ENCODE assay signal across 25 cellular contexts in the genomic region with DNA sequence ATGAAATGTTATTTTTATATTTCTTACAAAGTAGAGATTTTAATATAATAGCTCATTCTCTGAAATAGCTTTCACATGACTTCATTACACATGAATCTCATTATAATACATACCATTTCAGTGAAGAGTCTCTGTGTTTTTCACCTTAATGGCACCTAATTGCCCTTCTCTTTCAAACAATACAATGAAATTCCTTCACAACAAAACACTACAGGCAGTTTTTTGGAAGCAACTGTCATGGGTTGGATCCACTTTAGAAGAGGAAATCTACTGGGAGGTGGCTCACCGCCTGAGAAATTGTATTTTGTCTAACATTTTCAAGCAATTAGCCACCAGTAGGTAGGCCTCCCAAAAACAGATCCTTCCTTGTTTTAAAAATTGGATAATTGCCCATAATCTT. TPM values are rescaled to one million over a fixed set of nuclear protein-coding genes. Genes with fewer than 3 reads are reported as not detected.
DNase-seq lines count a peak whose midpoint lies in the region; ATAC-seq, FAIRE-seq and TF ChIP-seq lines count a peak whose summit lies in the region.
"Had no signal": no experiment of that assay in that cellular context is flagged by ENCODE, and none has a peak within 500 bp of the region (broad histone marks: within the 10 kb centered on the region; RNA-seq: fewer than 3 reads in every experiment).

No MANE protein-coding gene starts in this region.

- no peak overlapping the region for H2BK120ac ChIP-seq in H9 (ENCODE audit: low read depth, low read length, poor library complexity, severe bottlenecking)

- no peak overlapping the region for H2AK5ac ChIP-seq in H9 (ENCODE audit: insufficient read length, low read length)

- H2BK5ac ChIP-seq in H9 (ENCODE audit: insufficient read length, low read length) = no peak overlapping the region

- H3K18ac ChIP-seq in H9 (ENCODE audit: insufficient read length, low read depth, low read length) = no peak overlapping the region

- H4K8ac ChIP-seq in H9 (replicated peaks; ENCODE audit: insufficient read length, low read depth, low read length) = no peak overlapping the region

- H3K27ac Mint-ChIP-seq in H9 = peak overlapping the region; percentile 92 to 99 (median 97)
- H3K27ac Mint-ChIP-seq in astrocyte (ENCODE audit: unreplicated experiment) = no peak overlapping the region
- H3K27ac Mint-ChIP-seq: CD14-positive monocyte had no signal

- no peaks in the 10 kb centered on the region for H3F3A ChIP-seq in neural cell (ENCODE audit: insufficient read depth, low read length, poor library complexity, severe bottlenecking)

- H3K9ac ChIP-seq in H9 (ENCODE audit: extremely low read depth, insufficient read length, low read length) (no peak overlapping the region), astrocyte (ENCODE audit: low read length) (no peak overlapping the region), neural cell (ENCODE audit: low read length) (no peak overlapping the region)
- H3K9ac ChIP-seq: KMS-11 had no signal

- H3K4me3 ChIP-seq in astrocyte (ENCODE audit: insufficient read depth, low read depth, low read length) (no peak overlapping the region), neural cell (ENCODE audit: low read length) (peak overlapping the region; percentile 27), brain microvascular endothelial cell (ENCODE audit: low read depth, low read length) (no peak overlapping the region)
- H3K4me3 ChIP-seq: HAP-1, Peyer's patch, SJSA1 had no signal

- H4K91ac ChIP-seq in H9 (ENCODE audit: insufficient read length, low read depth, low read length) = no peak overlapping the region

- peaks cover 12 to 23% (median 23%) of the 10 kb centered on the region in 3 experiments for H3K36me3 Mint-ChIP-seq in H9 (ENCODE audit: insufficient read depth in 1 of 3, low read depth in 3 of 3)
- H3K36me3 Mint-ChIP-seq in astrocyte (ENCODE audit: low read depth, unreplicated experiment) = peaks cover 2% of the 10 kb centered on the region
- H3K36me3 Mint-ChIP-seq: CD14-positive monocyte had no signal

- H2BK12ac ChIP-seq in H9 (ENCODE audit: insufficient read length, low read depth, low read length) = no peak overlapping the region

- peaks cover 15 to 22% of the 10 kb centered on the region in 2 experiments for H3K9me3 Mint-ChIP-seq in H9
- H3K9me3 Mint-ChIP-seq in astrocyte (ENCODE audit: unreplicated experiment) = peaks cover 6% of the 10 kb centered on the region

- H3K4ac ChIP-seq in H9 (ENCODE audit: low read depth, low read length) = no peak overlapping the region

- no peak overlapping the region for H2BK20ac ChIP-seq in H9 (ENCODE audit: low read depth, low read length, poor library complexity, severe bottlenecking)

- H4K20me1 ChIP-seq in H9 (ENCODE audit: control insufficient read depth, insufficient read depth, insufficient read length) = no peaks in the 10 kb centered on the region
- no peaks in the 10 kb centered on the region for H4K20me1 ChIP-seq in astrocyte (ENCODE audit: insufficient read depth, low read length)
- no peaks in the 10 kb centered on the region for H4K20me1 ChIP-seq in neural cell (ENCODE audit: insufficient read depth)

- H3K27me3 Mint-ChIP-seq in H9 (ENCODE audit: low read depth) (peaks cover 2% of the 10 kb centered on the region; the same call in 1 of the 2 replicates), astrocyte (ENCODE audit: low read depth, unreplicated experiment) (no peaks in the 10 kb centered on the region)

- H3K27ac ChIP-seq in H9 (ENCODE audit: insufficient read length, low read depth, low read length) (peak overlapping the region; percentile 84), astrocyte (ENCODE audit: low read depth, low read length) (no peak overlapping the region), neural cell (ENCODE audit: low read length) (peak overlapping the region; percentile 68), brain microvascular endothelial cell (no peak overlapping the region)
- H3K27ac ChIP-seq: HL-60, KMS-11, Peyer's patch, SJSA1 had no signal

- H2AFZ ChIP-seq in H9 (ENCODE audit: low read length) (no peak overlapping the region), astrocyte (ENCODE audit: low read depth, low read length) (no peak overlapping the region), neural cell (ENCODE audit: low read depth, low read length) (no peak overlapping the region)

- no peaks in the 10 kb centered on the region for H3K9me3 ChIP-seq in H9 (ENCODE audit: control insufficient read depth, low read depth, low read length)
- no peaks in the 10 kb centered on the region for H3K9me3 ChIP-seq in astrocyte (ENCODE audit: insufficient read depth, low read depth, low read length)
- no peaks in the 10 kb centered on the region for H3K9me3 ChIP-seq in neural cell (ENCODE audit: low read length)
- H3K9me3 ChIP-seq: HAP-1, SJSA1 had no signal

- H3K79me2 ChIP-seq in H9 (ENCODE audit: insufficient read depth, low read length) (no peaks in the 10 kb centered on the region), astrocyte (ENCODE audit: insufficient read depth, low read length) (no peaks in the 10 kb centered on the region), neural cell (replicated peaks; ENCODE audit: insufficient read depth, low read length) (no peaks in the 10 kb centered on the region)

- no CpG with 5 or more reads among the region's 1 CpG for WGBS in H9 (ENCODE audit: extremely low coverage, insufficient read length, low lambda C conversion rate)

- no peak overlapping the region for H4K5ac ChIP-seq in H9 (ENCODE audit: insufficient read length, low read depth, low read length)

- H3K4me1 ChIP-seq in H9 (ENCODE audit: insufficient read depth, low read length) = peaks cover 7% of the 10 kb centered on the region; the same call in 1 of the 2 replicates
- H3K4me1 ChIP-seq in astrocyte (ENCODE audit: insufficient read depth, low read length) = no peaks in the 10 kb centered on the region
- H3K4me1 ChIP-seq: HAP-1, Peyer's patch, SJSA1 had no signal

- H3K23me2 ChIP-seq in H9 (ENCODE audit: insufficient read length, low read depth, low read length, poor library complexity, severe bottlenecking) = no peaks in the 10 kb centered on the region

- TF ChIP-seq CTCF in H9 (conservative IDR thresholded peaks at IDR 0.05) (no peak), astrocyte (IDR thresholded peaks at IDR 0.05; ENCODE audit: insufficient read depth, low read depth, low read length) (no peak), neural cell (IDR thresholded peaks at IDR 0.05; ENCODE audit: poor library complexity, severe bottlenecking) (no peak), brain microvascular endothelial cell (IDR thresholded peaks at IDR 0.05; ENCODE audit: low read depth, low read length, missing control alignments) (no peak)

- no peak overlapping the region for H2BK15ac ChIP-seq in H9 (ENCODE audit: low read depth, low read length)

- no peak overlapping the region for H3T11ph ChIP-seq in H9 (ENCODE audit: low read length)

- peak overlapping the region; percentile 9 for H3K4me2 ChIP-seq in H9 (ENCODE audit: insufficient read depth, insufficient read length, low read length)
- H3K4me2 ChIP-seq in astrocyte (ENCODE audit: low read length) = no peak overlapping the region
- peak overlapping the region; percentile 61 for H3K4me2 ChIP-seq in neural cell (ENCODE audit: low read length)
- H3K4me2 ChIP-seq: KMS-11 had no signal

- no peaks in the 10 kb centered on the region for H3K36me3 ChIP-seq in astrocyte (ENCODE audit: insufficient read depth, low read length)
- H3K36me3 ChIP-seq in neural cell (ENCODE audit: insufficient read depth, low read length) = no peaks in the 10 kb centered on the region
- no peaks in the 10 kb centered on the region for H3K36me3 ChIP-seq in brain microvascular endothelial cell (replicated peaks)
- H3K36me3 ChIP-seq: HAP-1, Peyer's patch, SJSA1 had no signal

- no peak for ATAC-seq in GM21786 (IDR thresholded peaks at IDR 0.05; ENCODE audit: unreplicated experiment)

- DNase-seq in H9 (peak; percentile 40), astrocyte (ENCODE audit: low read depth) (peak; percentile 7), iPS DF 19.7 (ENCODE audit: low read depth, low spot score) (peak; percentile 38), amygdala (lab: John Stamatoyannopoulos, UW) (no peak), brain microvascular endothelial cell (no peak)
- no peak for DNase-seq in activated CD8-positive, alpha-beta memory T cell treated with anti-CD3 and anti-CD28 coated beads, Interleukin-2, amount 50 U/mL, for 4 hours
- DNase-seq: DMS53, GF-D8, IMR-90, NCI-H1092 treated with DMSO at 0.1 percent for 48 hours, NCI-H146, NCI-H2029, NCI-H226, NCI-H510A treated with DMSO at 0.1 percent for 48 hours, NCI-H748 treated with DMSO at 0.1 percent for 48 hours, Peyer's patch had no signal

- no peak for TF ChIP-seq RAD21 in neural cell (conservative IDR thresholded peaks at IDR 0.05)

- no peaks in the 10 kb centered on the region for H3K9me2 ChIP-seq in neural cell (ENCODE audit: insufficient read depth, low read length)

- in situ Hi-C loops in brain microvascular endothelial cell (cut with HindIII; ENCODE audit: low pct_ligation_motif_present, low sequenced_read_pairs) = no loop called here

- H3K4me1 Mint-ChIP-seq in H9 (peaks cover 43 to 45% of the 10 kb centered on the region in 2 experiments), astrocyte (ENCODE audit: low read depth, unreplicated experiment) (peaks cover 2% of the 10 kb centered on the region)
- H3K4me1 Mint-ChIP-seq: CD14-positive monocyte had no signal

- H3K79me1 ChIP-seq in H9 (ENCODE audit: insufficient read depth, low read depth, low read length, poor library complexity, severe bottlenecking) = no peaks in the 10 kb centered on the region

- no peak overlapping the region for H3K14ac ChIP-seq in H9 (ENCODE audit: insufficient read depth, low read length)

- no peak overlapping the region for H3K23ac ChIP-seq in H9 (ENCODE audit: insufficient read length, low read depth, low read length)

- H3K4me3 Mint-ChIP-seq in H9 (peak overlapping the region in 1 of 2 experiments; percentile 15; a peak in 1 of 5 replicates), astrocyte (ENCODE audit: unreplicated experiment) (no peak overlapping the region)
- H3K4me3 Mint-ChIP-seq: CD14-positive monocyte had no signal

- FAIRE-seq in astrocyte (lab: Jason Lieb, UNC) = no peak
- FAIRE-seq: A204.1 had no signal

- H3K27me3 ChIP-seq in H9 (ENCODE audit: insufficient read depth, low read length) (no peaks in the 10 kb centered on the region), astrocyte (ENCODE audit: insufficient read depth, low read length) (no peaks in the 10 kb centered on the region), neural cell (ENCODE audit: insufficient read depth, low read depth, low read length) (no peaks in the 10 kb centered on the region), brain microvascular endothelial cell (replicated peaks) (no peaks in the 10 kb centered on the region)
- H3K27me3 ChIP-seq: Peyer's patch, SJSA1 had no signal

- H3K56ac ChIP-seq in H9 (ENCODE audit: insufficient read length, low read depth, low read length) = no peak overlapping the region

- no peak for TF ChIP-seq EP300 in neural cell (conservative IDR thresholded peaks at IDR 0.05; ENCODE audit: poor library complexity, severe bottlenecking)

TF ChIP-seq in neural cell, 6 proteins besides CTCF, POLR2A, EP300 and RAD21 (continues in another document):
- TF ChIP-seq SMC3 (conservative IDR thresholded peaks at IDR 0.05; ENCODE audit: poor library complexity) = no peak

RNA-seq across cellular contexts. Expression of a gene that starts 40.3 kb away (rescaled TPM):
- total RNA-seq in H9 (2021) (2.8 and 3.0 TPM in 2 replicates), astrocyte (0.34 TPM in 1 of 2 replicates, not detected in the other)
- polyA plus RNA-seq in neural cell = 2.1 and 7.3 TPM in 2 replicates
- 2.9 and 4.6 TPM in 2 replicates for polyA minus RNA-seq in neural cell
- total RNA-seq: HT-29, IMR-90, SJSA1 had no signal
- polyA plus RNA-seq: CD14-positive monocyte, IMR-90 had no signal

Comparison
In these comparisons a context has a peak if more than half of its experiments do, and no peak if none do; other contexts are left out.
1. DNase-seq: peak in H9 (single experiment), astrocyte (single experiment) and iPS DF 19.7 (single experiment); none in amygdala (0 of 56), activated CD8-positive, alpha-beta memory T cell treated with anti-CD3 and anti-CD28 coated beads, Interleukin-2, amount 50 U/mL, for 4 hours (single experiment) and brain microvascular endothelial cell (single experiment).
2. H3K27ac ChIP-seq: peak in H9 (single experiment) and neural cell (single experiment); none in astrocyte (single experiment) and brain microvascular endothelial cell (single experiment).